19 cellular contexts compared by ENCODE assay signal in the genomic region with DNA sequence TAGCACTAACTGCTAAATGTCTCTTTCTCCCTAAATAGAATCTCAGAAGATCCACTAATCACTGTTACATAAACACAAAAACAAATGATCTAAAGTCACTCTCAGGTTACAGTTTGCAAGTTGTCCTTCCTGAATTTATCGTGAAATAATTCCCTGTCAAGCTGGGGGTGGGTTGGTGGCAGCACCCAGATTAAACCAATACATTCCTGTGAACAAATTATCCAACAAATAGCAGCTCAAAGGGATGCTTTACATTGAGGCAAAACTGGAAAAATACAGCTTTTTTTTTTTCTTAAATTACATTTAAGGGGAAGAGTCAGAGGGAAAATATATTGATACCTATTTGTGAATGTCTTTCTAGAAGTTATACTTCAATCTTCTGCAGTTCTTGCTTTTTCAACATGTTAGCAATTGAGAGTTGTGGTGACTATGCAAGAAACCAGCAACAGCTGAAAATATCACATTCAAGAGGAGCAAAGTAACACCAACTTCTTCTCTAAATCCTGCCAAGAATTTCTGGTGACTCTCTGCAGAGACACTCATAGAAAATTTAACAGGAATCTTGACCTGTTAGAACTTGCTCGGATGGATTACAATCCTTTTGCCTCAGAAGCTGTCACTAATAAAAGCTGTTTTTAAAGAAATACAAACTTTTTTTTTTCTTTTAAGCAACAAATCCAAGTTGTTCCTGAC. TPM values are rescaled to one million over a fixed set of nuclear protein-coding genes. Genes with fewer than 3 reads are reported as not detected.
DNase-seq lines count a peak whose midpoint lies in the region; ATAC-seq, FAIRE-seq and TF ChIP-seq lines count a peak whose summit lies in the region.
"Had no signal": no experiment of that assay in that cellular context is flagged by ENCODE, and none has a peak within 500 bp of the region (broad histone marks: within the 10 kb centered on the region; RNA-seq: fewer than 3 reads in every experiment).

No MANE protein-coding gene starts in this region.

- intact Hi-C loops in right lobe of liver (cut with DNase I), result no loop called here
- intact Hi-C loops in HepG2 (cut with micrococcal nuclease; ENCODE audit: unreplicated experiment), result no loop called here
- intact Hi-C loops in esophagus muscularis mucosa (cut with DNase I), result no loop called here

- peaks cover 0 to 33% (median 12%) of the 10 kb centered on the region in 4 donors for H3K4me1 ChIP-seq in right lobe of liver
- no peaks in the 10 kb centered on the region for H3K4me1 ChIP-seq in HepG2 (ENCODE audit: insufficient read depth, low read length)
- H3K4me1 ChIP-seq in esophagus muscularis mucosa, result peaks cover 18 to 27% (median 22%) of the 10 kb centered on the region in 4 donors

- H3K4me3 Mint-ChIP-seq in mesothelial cell of epicardium, result no peak overlapping the region
- H3K4me3 Mint-ChIP-seq: central memory CD8-positive, alpha-beta T cell; naive thymus-derived CD4-positive, alpha-beta T cell had no signal

- H3K27ac ChIP-seq in right lobe of liver, result peak overlapping the region in 2 of 3 donors; percentile 8 to 50
- no peak overlapping the region for H3K27ac ChIP-seq in HepG2 (ENCODE audit: extremely low read length, insufficient read depth, low read length)
- H3K27ac ChIP-seq in esophagus muscularis mucosa (replicated peaks in 1 of 4), result peak overlapping the region in 3 of 4 donors; percentile 11 to 20 (median 12)

- in situ Hi-C loops in HepG2 (cut with HindIII; ENCODE audit: extremely low pct_ligation_motif_present, low pct_unique_long_range_greater_than_20kb), result no loop called here

- peaks cover 34% of the 10 kb centered on the region for H3K4me1 Mint-ChIP-seq in mesothelial cell of epicardium
- H3K4me1 Mint-ChIP-seq: central memory CD8-positive, alpha-beta T cell had no signal

- TF ChIP-seq POLR2A in right lobe of liver (IDR thresholded peaks at IDR 0.05) (no peak), HepG2 (IDR thresholded peaks at IDR 0.05; ENCODE audit: insufficient read depth in 1 of 2, low read depth in 2 of 2, low read length in 2 of 2) (no peak), esophagus muscularis mucosa (IDR thresholded peaks at IDR 0.05; ENCODE audit: low read depth) (no peak)

- ATAC-seq in right lobe of liver (peak in 2 of 4 donors; percentile 5 to 28), HepG2 (no peak), HG03039 (IDR thresholded peaks at IDR 0.05; ENCODE audit: unreplicated experiment) (no peak), HG02642 (IDR thresholded peaks at IDR 0.05; ENCODE audit: poor library complexity, unreplicated experiment) (no peak)
- ATAC-seq: naive thymus-derived CD4-positive, alpha-beta T cell; PC-3 had no signal

- no peak for FAIRE-seq in HepG2 (lab: Jason Lieb, UNC)
- FAIRE-seq: GM12891 had no signal

- H3K4me2 ChIP-seq in HepG2 (ENCODE audit: low read depth, low read length), result no peak overlapping the region

- H3K79me2 ChIP-seq in HepG2 (ENCODE audit: insufficient read depth, low read length), result no peaks in the 10 kb centered on the region

- H3K27me3 ChIP-seq in right lobe of liver (no peaks in the 10 kb centered on the region), HepG2 (ENCODE audit: control insufficient read depth in 1 of 2, insufficient read depth in 2 of 2, low read length in 2 of 2) (no peaks in the 10 kb centered on the region), esophagus muscularis mucosa (no peaks in the 10 kb centered on the region)

- POLR2A ChIA-PET in HepG2 (lab: Yijun Ruan, JAX), result no interaction called here

- H3K4me3 ChIP-seq in right lobe of liver, result no peak overlapping the region
- H3K4me3 ChIP-seq in HepG2 (replicated peaks in 1 of 3; ENCODE audit: insufficient read depth in 1 of 3, low read depth in 2 of 3, low read length in 3 of 3), result no peak overlapping the region
- no peak overlapping the region for H3K4me3 ChIP-seq in esophagus muscularis mucosa

- H3K36me3 Mint-ChIP-seq in mesothelial cell of epicardium, result peaks cover 5% of the 10 kb centered on the region

- TF ChIP-seq CTCF in right lobe of liver (IDR thresholded peaks at IDR 0.05), result no peak
- no peak for TF ChIP-seq CTCF in HepG2 (CRISPR knock-in tag; IDR thresholded peaks at IDR 0.05)
- TF ChIP-seq CTCF in esophagus muscularis mucosa (IDR thresholded peaks at IDR 0.05), result no peak
- no peak for TF ChIP-seq CTCF in mesothelial cell of epicardium (IDR thresholded peaks at IDR 0.05; ENCODE audit: unreplicated experiment)

- no peaks in the 10 kb centered on the region for H3K9me3 Mint-ChIP-seq in mesothelial cell of epicardium
- H3K9me3 Mint-ChIP-seq: central memory CD8-positive, alpha-beta T cell; naive thymus-derived CD4-positive, alpha-beta T cell had no signal

- peak overlapping the region; percentile 66 for H3K27ac Mint-ChIP-seq in mesothelial cell of epicardium

- TF ChIP-seq RAD21 in HepG2 (CRISPR knock-in tag; IDR thresholded peaks at IDR 0.05), result no peak

- TF ChIP-seq EP300 in HepG2 (IDR thresholded peaks at IDR 0.05; ENCODE audit: low read depth in 2 of 2, low read length in 2 of 2), result no peak
- TF ChIP-seq EP300 in HepG2 (CRISPR knock-in tag; IDR thresholded peaks at IDR 0.05; ENCODE audit: borderline replicate concordance), result no peak
- TF ChIP-seq EP300 in esophagus muscularis mucosa (IDR thresholded peaks at IDR 0.05), result no peak

- H3K36me3 ChIP-seq in right lobe of liver (no peaks in the 10 kb centered on the region), HepG2 (replicated peaks in 1 of 2; ENCODE audit: control insufficient read depth in 1 of 2, insufficient read depth in 2 of 2, low read length in 2 of 2) (no peaks in the 10 kb centered on the region; a peak in 1 of 5 replicates), esophagus muscularis mucosa (no peaks in the 10 kb centered on the region)

- no peaks in the 10 kb centered on the region for H3K9me3 ChIP-seq in right lobe of liver
- H3K9me3 ChIP-seq in HepG2 (ENCODE audit: low read length), result no peaks in the 10 kb centered on the region
- no peaks in the 10 kb centered on the region for H3K9me3 ChIP-seq in esophagus muscularis mucosa

- no peak for DNase-seq in right lobe of liver
- no peak for DNase-seq in HepG2 (ENCODE audit: low spot score)
- DNase-seq in esophagus muscularis mucosa (ENCODE audit: extremely low spot score), result no peak
- no peak for DNase-seq in mesothelial cell of epicardium (ENCODE audit: low spot score in 2 of 2, unreplicated experiment in 2 of 2)
- no peak for DNase-seq in RKO (ENCODE audit: low spot score)
- no peak for DNase-seq in NCI-H69 (lab: John Stamatoyannopoulos, UW)
- DNase-seq: activated CD4-positive, alpha-beta T cell treated with anti-CD3 and anti-CD28 coated beads for 48 hours; activated effector memory CD4-positive, alpha-beta T cell treated with Interleukin-2 at 50 U/mL for 16 hours; DMS153; naive thymus-derived CD4-positive, alpha-beta T cell; NCI-H1105 treated with DMSO at 0.1 percent for 48 hours; NCI-H345; PC-3; T-helper 2 cell had no signal

- BruUV-seq in HepG2 (replicated peaks; lab: Mats Ljungman, UMichigan), result no TSS peak

- H3K27me3 Mint-ChIP-seq in mesothelial cell of epicardium (ENCODE audit: low read depth), result no peaks in the 10 kb centered on the region
- H3K27me3 Mint-ChIP-seq: central memory CD8-positive, alpha-beta T cell; naive thymus-derived CD4-positive, alpha-beta T cell had no signal

- H2AFZ ChIP-seq in HepG2 (ENCODE audit: low read length), result no peak overlapping the region

- WGBS in right lobe of liver (ENCODE audit: insufficient coverage, low coverage, low lambda C conversion rate, missing lambda C conversion rate), result 17% methylated on average over 2 of the region's 2 CpGs
- 92% methylated on average over 2 of the region's 2 CpGs for WGBS in HepG2 (ENCODE audit: low lambda C conversion rate)
- 42% methylated on average over 2 of the region's 2 CpGs for WGBS in esophagus muscularis mucosa

- no peaks in the 10 kb centered on the region for H4K20me1 ChIP-seq in HepG2 (ENCODE audit: insufficient read depth, low read length)

- no peak overlapping the region for H3K9ac ChIP-seq in HepG2 (ENCODE audit: insufficient read depth, low read depth, low read length)

- CTCF ChIA-PET in HepG2 (lab: Yijun Ruan, JAX; ENCODE audit: low intra/inter-chr PET ratio, low total read pairs), result no interaction called here

RNA-seq across cellular contexts. Expression of a gene that starts 18.9 kb away (rescaled TPM):
- total RNA-seq in right lobe of liver (under 1 TPM in 1 of 6 experiments, not detected in 5; 0.37 TPM), HepG2 (2016; rRNA removed; fragmentation: Illumina TruSeq; extraction: Trizol) (not detected in 2 replicates), esophagus muscularis mucosa (not detected), mesothelial cell of epicardium (not detected in 3 replicates)
- total RNA-seq in HepG2 (2016; cell fraction: cytosol; rRNA removed; fragmentation: Illumina TruSeq; extraction: Trizol; ENCODE audit: low read depth), result not detected in 2 replicates
- not detected in 2 replicates for total RNA-seq in HepG2 (2016; cell fraction: insoluble cytoplasmic fraction; rRNA removed; fragmentation: Illumina TruSeq; extraction: Trizol)
- total RNA-seq in HepG2 (2016; cell fraction: membrane; rRNA removed; fragmentation: Illumina TruSeq; extraction: Trizol), result not detected in 2 replicates
- total RNA-seq in HepG2 (2016; cell fraction: nucleus; rRNA removed; fragmentation: Illumina TruSeq; extraction: Trizol), result not detected in 2 replicates
- polyA plus RNA-seq in HepG2 (2011; rRNA removed), result not detected in 2 replicates
- polyA plus RNA-seq in HepG2 (2011; cell fraction: cytosol; rRNA removed), result not detected in 2 replicates
- not detected in 2 replicates for polyA plus RNA-seq in HepG2 (2011; cell fraction: nucleus; rRNA removed)
- polyA plus RNA-seq in HepG2 (2012), result not detected in 2 replicates
- polyA plus RNA-seq in HepG2 (2016; cell fraction: cytosol; fragmentation: Illumina TruSeq; extraction: Trizol; ENCODE audit: low read depth), result not detected in 2 replicates
- polyA plus RNA-seq in HepG2 (2016; cell fraction: insoluble cytoplasmic fraction; fragmentation: Illumina TruSeq; extraction: Trizol; ENCODE audit: low read depth), result not detected in 2 replicates
- polyA plus RNA-seq in HepG2 (2016; cell fraction: membrane; fragmentation: Illumina TruSeq; extraction: Trizol; ENCODE audit: low read depth), result not detected in 2 replicates
- not detected in 2 replicates for polyA plus RNA-seq in HepG2 (2016; cell fraction: nucleus; fragmentation: Illumina TruSeq; extraction: Trizol; ENCODE audit: insufficient read depth, low read depth)
- not detected in 2 replicates for polyA minus RNA-seq in HepG2 (2011; rRNA and poly(A)+ RNA removed; ENCODE audit: low replicate concordance)
- not detected in 2 replicates for polyA minus RNA-seq in HepG2 (2011; cell fraction: cytosol; rRNA and poly(A)+ RNA removed)
- not detected in 2 replicates for polyA minus RNA-seq in HepG2 (2011; cell fraction: nucleus; rRNA and poly(A)+ RNA removed)
- total RNA-seq: epithelial cell of proximal tubule; naive thymus-derived CD4-positive, alpha-beta T cell; PC-3 had no signal
